Comparison of ENCODE assay signal across 12 cellular contexts in the genomic region with DNA sequence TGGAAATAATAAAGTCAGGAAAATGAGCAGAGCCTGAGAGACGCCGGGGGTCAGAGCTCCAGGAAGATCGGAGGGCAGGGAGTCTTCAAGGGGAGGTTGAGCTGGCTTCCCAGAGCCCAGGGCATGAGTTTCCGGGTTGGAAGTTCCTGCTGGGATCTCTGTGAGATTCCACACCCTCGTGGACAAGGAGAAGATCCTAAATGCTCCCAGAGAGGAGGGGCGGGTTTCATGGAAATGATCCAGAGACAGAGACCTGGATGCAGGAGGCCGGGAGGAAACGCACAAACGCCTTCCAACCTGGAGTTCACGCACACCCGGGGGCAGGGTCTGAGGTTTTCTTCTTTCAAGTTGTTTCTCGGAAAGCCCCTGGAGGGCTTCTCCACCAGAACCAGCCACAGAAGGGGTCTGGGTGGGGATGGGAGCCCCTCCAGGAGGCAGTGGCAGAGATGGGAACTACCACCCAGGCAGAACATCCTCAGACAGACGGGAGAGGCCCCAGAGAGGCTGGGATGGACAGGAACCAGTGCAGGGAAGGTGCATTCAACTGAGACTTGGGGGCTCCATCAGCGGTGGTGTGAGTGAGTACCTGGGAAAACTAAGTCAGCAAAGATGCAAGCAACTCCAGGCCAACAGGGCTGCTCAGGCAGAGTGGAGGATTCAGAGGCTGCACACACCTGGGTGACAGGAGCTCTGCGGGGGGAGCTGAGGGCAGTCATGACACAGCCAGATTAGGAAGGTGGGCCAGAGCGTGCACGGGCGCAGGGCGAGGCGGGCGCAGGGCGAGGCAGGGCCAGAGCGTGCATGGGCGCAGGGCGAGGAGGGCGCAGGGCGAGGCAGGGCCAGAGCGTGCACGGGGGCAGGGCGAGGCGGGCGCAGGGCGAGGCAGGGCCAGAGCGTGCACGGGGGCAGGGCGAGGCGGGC. TPM values are rescaled to one million over a fixed set of nuclear protein-coding genes. Genes with fewer than 3 reads are reported as not detected.
DNase-seq lines count a peak whose midpoint lies in the region; ATAC-seq lines count a peak whose summit lies in the region.
"Had no signal": no experiment of that assay in that cellular context is flagged by ENCODE, and none has a peak within 500 bp of the region (broad histone marks: within the 10 kb centered on the region; RNA-seq: fewer than 3 reads in every experiment).

No MANE protein-coding gene starts in this region.

- no peaks in the 10 kb centered on the region for H3K27me3 Mint-ChIP-seq in T-helper 1 cell treated with Interleukin-12 subunit alpha and Interleukin-12 subunit beta and Interleukin-4 antibody, amounts not matched to agents 30 μg/mL and 1 μg/mL, for 36 hours (ENCODE audit: low read depth)
- no peaks in the 10 kb centered on the region for H3K27me3 Mint-ChIP-seq in dendritic cell treated with granulocyte-macrophage colony-stimulating factor and Interleukin-4, amounts not matched to agents 40 ng/mL and 50 ng/mL, for 4 days

- peaks cover 19% of the 10 kb centered on the region for H3K36me3 Mint-ChIP-seq in T-helper 1 cell treated with Interleukin-12 subunit alpha and Interleukin-12 subunit beta and Interleukin-4 antibody, amounts not matched to agents 30 μg/mL and 1 μg/mL, for 36 hours (ENCODE audit: low read depth)
- H3K36me3 Mint-ChIP-seq in dendritic cell treated with granulocyte-macrophage colony-stimulating factor and Interleukin-4, amounts not matched to agents 40 ng/mL and 50 ng/mL, for 4 days (ENCODE audit: low read depth) = peaks cover 72% of the 10 kb centered on the region

- no peak for ATAC-seq in HG03039 (IDR thresholded peaks at IDR 0.05; ENCODE audit: unreplicated experiment)
- ATAC-seq: activated CD4-positive, CD25-positive, alpha-beta regulatory T cell treated with anti-CD3 and anti-CD28 coated beads, Interleukin-2, amount 50 U/mL, for 24 hours; left ventricle myocardium superior had no signal

- no peak for DNase-seq in T-helper 1 cell
- DNase-seq in HT-29 (ENCODE audit: low spot score) = peak; percentile 59
- peak; percentile 42 for DNase-seq in posterior vena cava (ENCODE audit: low spot score)
- DNase-seq in SW480 (ENCODE audit: low spot score) = no peak
- DNase-seq in DMS53 (lab: John Stamatoyannopoulos, UW) = no peak
- DNase-seq: GDM1, left ventricle myocardium superior, NCI-H2081 treated with DMSO at 0.1 percent for 48 hours had no signal

- intact Hi-C loops in dendritic cell treated with granulocyte-macrophage colony-stimulating factor and Interleukin-4, amounts not matched to agents 40 ng/mL and 50 ng/mL, for 4 days (cut with micrococcal nuclease) = no loop called here
- intact Hi-C loops in posterior vena cava (cut with DNase I) = no loop called here

- peak overlapping the region; percentile 88 for H3K27ac Mint-ChIP-seq in T-helper 1 cell treated with Interleukin-12 subunit alpha and Interleukin-12 subunit beta and Interleukin-4 antibody, amounts not matched to agents 30 μg/mL and 1 μg/mL, for 36 hours
- peak overlapping the region; percentile 12 for H3K27ac Mint-ChIP-seq in dendritic cell treated with granulocyte-macrophage colony-stimulating factor and Interleukin-4, amounts not matched to agents 40 ng/mL and 50 ng/mL, for 4 days

- peaks cover 4% of the 10 kb centered on the region for H3K9me3 Mint-ChIP-seq in T-helper 1 cell treated with Interleukin-12 subunit alpha and Interleukin-12 subunit beta and Interleukin-4 antibody, amounts not matched to agents 30 μg/mL and 1 μg/mL, for 36 hours
- peaks cover 4% of the 10 kb centered on the region for H3K9me3 Mint-ChIP-seq in dendritic cell treated with granulocyte-macrophage colony-stimulating factor and Interleukin-4, amounts not matched to agents 40 ng/mL and 50 ng/mL, for 4 days

- H3K4me3 Mint-ChIP-seq in T-helper 1 cell treated with Interleukin-12 subunit alpha and Interleukin-12 subunit beta and Interleukin-4 antibody, amounts not matched to agents 30 μg/mL and 1 μg/mL, for 36 hours = peak overlapping the region; percentile 50
- no peak overlapping the region for H3K4me3 Mint-ChIP-seq in dendritic cell treated with granulocyte-macrophage colony-stimulating factor and Interleukin-4, amounts not matched to agents 40 ng/mL and 50 ng/mL, for 4 days

- peaks cover 36% of the 10 kb centered on the region for H3K4me1 Mint-ChIP-seq in T-helper 1 cell treated with Interleukin-12 subunit alpha and Interleukin-12 subunit beta and Interleukin-4 antibody, amounts not matched to agents 30 μg/mL and 1 μg/mL, for 36 hours (ENCODE audit: low read depth)
- peaks cover 91% of the 10 kb centered on the region for H3K4me1 Mint-ChIP-seq in dendritic cell treated with granulocyte-macrophage colony-stimulating factor and Interleukin-4, amounts not matched to agents 40 ng/mL and 50 ng/mL, for 4 days (ENCODE audit: low read depth)

RNA-seq across cellular contexts. Expression of a gene that starts 52.1 kb away (rescaled TPM):
- total RNA-seq in HT-29 (2014; rRNA removed; shearing (Covaris generic)) = 65.7 and 74.3 TPM in 2 replicates
- 10 to 100 TPM; 52.6 to 54.2 TPM for total RNA-seq in posterior vena cava

Comparison
In these comparisons a context has a peak if more than half of its experiments do, and no peak if none do; other contexts are left out.
1. DNase-seq: peak in HT-29 (single experiment) and posterior vena cava (single experiment); none in T-helper 1 cell (0 of 5), SW480 (single experiment) and DMS53 (single experiment).